1 cellular context compared by ENCODE assay signal in the genomic region with DNA sequence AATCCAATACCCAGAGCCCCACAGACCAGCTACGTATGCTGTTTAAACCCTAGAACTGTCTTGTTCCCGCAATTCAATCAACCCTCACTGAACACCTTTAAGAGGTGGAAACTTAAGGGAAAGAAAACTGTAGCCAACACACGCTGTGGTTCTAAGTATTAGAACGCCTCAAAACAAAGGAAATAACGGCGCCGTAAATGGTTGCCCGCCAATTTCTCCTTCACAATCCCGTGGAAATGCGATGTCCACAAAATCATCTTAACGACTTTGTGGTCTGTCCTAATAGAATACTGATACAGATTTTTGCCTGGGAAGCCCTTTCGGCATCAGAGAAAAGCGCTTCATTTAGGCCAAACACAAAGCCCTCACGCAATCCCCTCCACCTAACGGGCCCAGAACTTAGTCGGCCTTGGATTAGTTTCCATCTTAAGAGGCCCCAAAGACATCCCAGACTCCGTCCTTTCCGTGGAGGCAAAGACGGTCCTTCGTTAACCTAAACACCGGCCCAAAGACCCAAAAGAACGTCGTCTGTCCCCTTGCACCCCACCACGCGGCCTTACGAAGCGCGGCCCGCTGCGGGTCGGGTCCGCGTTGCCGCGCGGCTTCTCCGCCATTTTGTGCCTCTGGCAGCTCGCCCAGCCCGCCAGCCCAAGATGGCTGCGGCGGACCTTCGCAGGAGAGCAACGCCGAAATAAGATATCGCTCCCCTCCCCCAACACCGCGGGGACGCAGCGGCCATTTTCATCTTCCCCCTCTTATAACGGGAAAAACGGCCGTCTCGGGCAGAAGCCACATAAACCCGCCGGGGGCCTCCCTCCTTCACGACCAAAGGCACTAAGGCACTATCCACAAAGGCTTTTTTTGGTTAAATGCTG.
TF ChIP-seq lines count a peak whose summit lies in the region.

No MANE protein-coding gene starts in this region.

TF ChIP-seq in K562, 482 proteins besides CTCF, POLR2A, EP300 and RAD21 (continued from another document and continues in another):
- TF ChIP-seq, protein P1, sequence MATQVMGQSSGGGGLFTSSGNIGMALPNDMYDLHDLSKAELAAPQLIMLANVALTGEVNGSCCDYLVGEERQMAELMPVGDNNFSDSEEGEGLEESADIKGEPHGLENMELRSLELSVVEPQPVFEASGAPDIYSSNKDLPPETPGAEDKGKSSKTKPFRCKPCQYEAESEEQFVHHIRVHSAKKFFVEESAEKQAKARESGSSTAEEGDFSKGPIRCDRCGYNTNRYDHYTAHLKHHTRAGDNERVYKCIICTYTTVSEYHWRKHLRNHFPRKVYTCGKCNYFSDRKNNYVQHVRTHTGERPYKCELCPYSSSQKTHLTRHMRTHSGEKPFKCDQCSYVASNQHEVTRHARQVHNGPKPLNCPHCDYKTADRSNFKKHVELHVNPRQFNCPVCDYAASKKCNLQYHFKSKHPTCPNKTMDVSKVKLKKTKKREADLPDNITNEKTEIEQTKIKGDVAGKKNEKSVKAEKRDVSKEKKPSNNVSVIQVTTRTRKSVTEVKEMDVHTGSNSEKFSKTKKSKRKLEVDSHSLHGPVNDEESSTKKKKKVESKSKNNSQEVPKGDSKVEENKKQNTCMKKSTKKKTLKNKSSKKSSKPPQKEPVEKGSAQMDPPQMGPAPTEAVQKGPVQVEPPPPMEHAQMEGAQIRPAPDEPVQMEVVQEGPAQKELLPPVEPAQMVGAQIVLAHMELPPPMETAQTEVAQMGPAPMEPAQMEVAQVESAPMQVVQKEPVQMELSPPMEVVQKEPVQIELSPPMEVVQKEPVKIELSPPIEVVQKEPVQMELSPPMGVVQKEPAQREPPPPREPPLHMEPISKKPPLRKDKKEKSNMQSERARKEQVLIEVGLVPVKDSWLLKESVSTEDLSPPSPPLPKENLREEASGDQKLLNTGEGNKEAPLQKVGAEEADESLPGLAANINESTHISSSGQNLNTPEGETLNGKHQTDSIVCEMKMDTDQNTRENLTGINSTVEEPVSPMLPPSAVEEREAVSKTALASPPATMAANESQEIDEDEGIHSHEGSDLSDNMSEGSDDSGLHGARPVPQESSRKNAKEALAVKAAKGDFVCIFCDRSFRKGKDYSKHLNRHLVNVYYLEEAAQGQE (CRISPR knock-in tag; IDR thresholded peaks at IDR 0.05; ENCODE audit: low read depth) = no peak
- TF ChIP-seq ZNF436 (CRISPR knock-in tag; IDR thresholded peaks at IDR 0.05) (no peak), ZNF707 (CRISPR knock-in tag; conservative IDR thresholded peaks at IDR 0.05) (no peak), CHD4 (IDR thresholded peaks at IDR 0.05; ENCODE audit: insufficient read depth, insufficient replicate concordance, low read depth, low read length, poor library complexity, severe bottlenecking) (no peak), ZNF263 (CRISPR knock-in tag; IDR thresholded peaks at IDR 0.05; ENCODE audit: borderline replicate concordance) (no peak; the same call in 1 of the 2 replicates), CHCHD3 (CRISPR knock-in tag; IDR thresholded peaks at IDR 0.05) (no peak), SNAPC5 (CRISPR knock-in tag; IDR thresholded peaks at IDR 0.05) (no peak), FIP1L1 (IDR thresholded peaks at IDR 0.05; ENCODE audit: low read depth, low read length, poor library complexity, severe bottlenecking) (no peak), PCBP2 (IDR thresholded peaks at IDR 0.05; ENCODE audit: low read depth, low read length, poor library complexity, severe bottlenecking) (no peak), MAZ (CRISPR knock-in tag; conservative IDR thresholded peaks at IDR 0.05 in 1 of 2, IDR thresholded peaks at IDR 0.05 in 1 of 2) (0 out of 4 replicates have a peak, but pooled peaks of 1 of the 2 experiments have one; percentile 33), ZNF347 (CRISPR knock-in tag; IDR thresholded peaks at IDR 0.05; ENCODE audit: low read depth) (no peak), ZNF174 (CRISPR knock-in tag; IDR thresholded peaks at IDR 0.05) (no peak), PRMT5 (CRISPR knock-in tag; IDR thresholded peaks at IDR 0.05) (no peak), NR2C2 (CRISPR knock-in tag; IDR thresholded peaks at IDR 0.05) (no peak), NR2C2 (tag; IDR thresholded peaks at IDR 0.05) (no peak), NUFIP1 (IDR thresholded peaks at IDR 0.05; ENCODE audit: partially characterized antibody) (no peak), ZNF165 (CRISPR knock-in tag; IDR thresholded peaks at IDR 0.05; ENCODE audit: borderline replicate concordance) (no peak), JUND (IDR thresholded peaks at IDR 0.05; ENCODE audit: borderline replicate concordance, low read depth, low read length) (no peak), JUND (tag; IDR thresholded peaks at IDR 0.05; ENCODE audit: borderline replicate concordance, low read depth, low read length) (no peak; the same call in 2 of the 3 replicates), ZNF830 (CRISPR knock-in tag; IDR thresholded peaks at IDR 0.05) (no peak), SRSF7 (optimal IDR thresholded peaks at IDR 0.05; ENCODE audit: low read depth, low read length) (no peak), ZNF175 (CRISPR knock-in tag; IDR thresholded peaks at IDR 0.05; ENCODE audit: low read depth) (no peak), ZKSCAN1 (IDR thresholded peaks at IDR 0.05; ENCODE audit: low read depth, low read length) (0 out of 2 replicates have a peak, but pooled peaks have one; percentile 14), ZHX1 (conservative IDR thresholded peaks at IDR 0.05; ENCODE audit: low read length) (peak; percentile 89; the same call in 1 of the 2 replicates), ZBTB7A (IDR thresholded peaks at IDR 0.05; ENCODE audit: borderline replicate concordance, control insufficient read depth, low read depth, low read length) (no peak), GATAD2A (IDR thresholded peaks at IDR 0.05) (peak; percentile 85; the same call in 1 of the 2 replicates), RBFOX2 (IDR thresholded peaks at IDR 0.05; ENCODE audit: low read depth, low read length) (no peak), ETV1 (tag; conservative IDR thresholded peaks at IDR 0.05; ENCODE audit: low read depth) (no peak), E2F5 (CRISPR knock-in tag; IDR thresholded peaks at IDR 0.05) (no peak), NONO (IDR thresholded peaks at IDR 0.05; ENCODE audit: low read depth in 2 of 2, low read length in 1 of 2) (peak in 1 of 2 experiments; percentile 50; a peak in 1 of 4 replicates), FOXK1 (CRISPR knock-in tag; IDR thresholded peaks at IDR 0.05; ENCODE audit: borderline replicate concordance) (peak; percentile 52; the same call in 1 of the 2 replicates), MAFK (IDR thresholded peaks at IDR 0.05; ENCODE audit: low read length) (no peak), ZKSCAN3 (CRISPR knock-in tag; IDR thresholded peaks at IDR 0.05) (no peak), ELF4 (CRISPR knock-in tag; IDR thresholded peaks at IDR 0.05) (no peak), DACH1 (IDR thresholded peaks at IDR 0.05; ENCODE audit: partially characterized antibody) (no peak), FOXO4 (CRISPR knock-in tag; IDR thresholded peaks at IDR 0.05) (no peak), SMARCE1 (IDR thresholded peaks at IDR 0.05) (no peak), HDAC2 (IDR thresholded peaks at IDR 0.05) (no peak), PHF20 (IDR thresholded peaks at IDR 0.05; ENCODE audit: partially characterized antibody) (no peak), ZNF124 (CRISPR knock-in tag; IDR thresholded peaks at IDR 0.05) (no peak), ZNF212 (CRISPR knock-in tag; IDR thresholded peaks at IDR 0.05) (no peak), ZBTB1 (CRISPR knock-in tag; IDR thresholded peaks at IDR 0.05; ENCODE audit: borderline replicate concordance, low read depth) (no peak), ZNF717 (CRISPR knock-in tag; IDR thresholded peaks at IDR 0.05) (no peak), BMI1 (IDR thresholded peaks at IDR 0.05; ENCODE audit: low read length) (no peak), ZNF561 (CRISPR knock-in tag; conservative IDR thresholded peaks at IDR 0.05) (no peak), SREBF2 (CRISPR knock-in tag; IDR thresholded peaks at IDR 0.05) (no peak), HOXB6 (CRISPR knock-in tag; IDR thresholded peaks at IDR 0.05; ENCODE audit: borderline replicate concordance) (no peak), ZNF75A (CRISPR knock-in tag; IDR thresholded peaks at IDR 0.05) (no peak), CSDE1 (IDR thresholded peaks at IDR 0.05) (peak in 1 of 2 experiments; percentile 70; a peak in 2 of 4 replicates), POU5F1 (IDR thresholded peaks at IDR 0.05; ENCODE audit: borderline replicate concordance, low read depth, low read length, partially characterized antibody) (no peak), SUPT5H (IDR thresholded peaks at IDR 0.05) (no peak), NR2C1 (IDR thresholded peaks at IDR 0.05) (no peak), NR2C1 (tag; IDR thresholded peaks at IDR 0.05) (no peak), EGR1 (conservative IDR thresholded peaks at IDR 0.05) (no peak), RBM22 (IDR thresholded peaks at IDR 0.05; ENCODE audit: low read depth, low read length, poor library complexity, severe bottlenecking) (no peak), HDAC3 (IDR thresholded peaks at IDR 0.05; ENCODE audit: borderline replicate concordance, partially characterized antibody) (no peak), ILF3 (IDR thresholded peaks at IDR 0.05; ENCODE audit: borderline replicate concordance) (peak; percentile 52; the same call in 1 of the 2 replicates)
- TF ChIP-seq, protein P2, sequence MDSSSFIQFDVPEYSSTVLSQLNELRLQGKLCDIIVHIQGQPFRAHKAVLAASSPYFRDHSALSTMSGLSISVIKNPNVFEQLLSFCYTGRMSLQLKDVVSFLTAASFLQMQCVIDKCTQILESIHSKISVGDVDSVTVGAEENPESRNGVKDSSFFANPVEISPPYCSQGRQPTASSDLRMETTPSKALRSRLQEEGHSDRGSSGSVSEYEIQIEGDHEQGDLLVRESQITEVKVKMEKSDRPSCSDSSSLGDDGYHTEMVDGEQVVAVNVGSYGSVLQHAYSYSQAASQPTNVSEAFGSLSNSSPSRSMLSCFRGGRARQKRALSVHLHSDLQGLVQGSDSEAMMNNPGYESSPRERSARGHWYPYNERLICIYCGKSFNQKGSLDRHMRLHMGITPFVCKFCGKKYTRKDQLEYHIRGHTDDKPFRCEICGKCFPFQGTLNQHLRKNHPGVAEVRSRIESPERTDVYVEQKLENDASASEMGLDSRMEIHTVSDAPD (CRISPR knock-in tag; IDR thresholded peaks at IDR 0.05) = no peak
- TF ChIP-seq, protein P3, sequence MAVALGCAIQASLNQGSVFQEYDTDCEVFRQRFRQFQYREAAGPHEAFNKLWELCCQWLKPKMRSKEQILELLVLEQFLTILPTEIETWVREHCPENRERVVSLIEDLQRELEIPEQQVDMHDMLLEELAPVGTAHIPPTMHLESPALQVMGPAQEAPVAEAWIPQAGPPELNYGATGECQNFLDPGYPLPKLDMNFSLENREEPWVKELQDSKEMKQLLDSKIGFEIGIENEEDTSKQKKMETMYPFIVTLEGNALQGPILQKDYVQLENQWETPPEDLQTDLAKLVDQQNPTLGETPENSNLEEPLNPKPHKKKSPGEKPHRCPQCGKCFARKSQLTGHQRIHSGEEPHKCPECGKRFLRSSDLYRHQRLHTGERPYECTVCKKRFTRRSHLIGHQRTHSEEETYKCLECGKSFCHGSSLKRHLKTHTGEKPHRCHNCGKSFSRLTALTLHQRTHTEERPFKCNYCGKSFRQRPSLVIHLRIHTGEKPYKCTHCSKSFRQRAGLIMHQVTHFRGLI (CRISPR knock-in tag; IDR thresholded peaks at IDR 0.05) = no peak
